In genomic region chr11:111910637-111911562, GRCh38 we compare ENCODE assay signal across 12 cellular contexts. TPM values are rescaled to one million over a fixed set of nuclear protein-coding genes. Genes with fewer than 3 reads are reported as not detected.
DNase-seq lines count a peak whose midpoint lies in the region; ATAC-seq, FAIRE-seq and TF ChIP-seq lines count a peak whose summit lies in the region.
"Had no signal": no experiment of that assay in that cellular context is flagged by ENCODE, and none has a peak within 500 bp of the region (broad histone marks: within the 10 kb centered on the region; RNA-seq: fewer than 3 reads in every experiment).

No MANE protein-coding gene starts in this region.

- no peaks in the 10 kb centered on the region for H4K20me1 ChIP-seq in keratinocyte (ENCODE audit: control insufficient read depth, extremely low read depth, insufficient read depth, low read length)

- no peaks in the 10 kb centered on the region for H3K36me3 Mint-ChIP-seq in Calu3 (ENCODE audit: insufficient read depth, unreplicated experiment)

- TF ChIP-seq CTCF in Calu3 (IDR thresholded peaks at IDR 0.05; ENCODE audit: unreplicated experiment) (no peak), breast epithelium (IDR thresholded peaks at IDR 0.05) (peak in 1 of 3 donors; percentile 10), keratinocyte (optimal IDR thresholded peaks at IDR 0.05 in 1 of 3, IDR thresholded peaks at IDR 0.05 in 1 of 3, conservative IDR thresholded peaks at IDR 0.05 in 1 of 3; ENCODE audit: extremely low read depth in 1 of 3, insufficient read depth in 2 of 3, low read length in 3 of 3) (no peak), sigmoid colon (IDR thresholded peaks at IDR 0.05) (no peak)

- H3K27ac ChIP-seq in breast epithelium (peak overlapping the region; percentile 96 to 97), keratinocyte (ENCODE audit: control insufficient read depth, insufficient read depth, low read length) (no peak overlapping the region), sigmoid colon (peak overlapping the region; percentile 96 to 100 (median 98))
- H3K27ac ChIP-seq: SJSA1 had no signal

- H3K9me1 ChIP-seq in keratinocyte (ENCODE audit: control insufficient read depth, extremely low read depth, insufficient read depth, low read length) = no peaks in the 10 kb centered on the region

- no TSS peak for BruUV-seq in Calu3 (replicated peaks; lab: Mats Ljungman, UMichigan)

- H3K9me3 Mint-ChIP-seq in Calu3 (ENCODE audit: low read depth, unreplicated experiment) = no peaks in the 10 kb centered on the region
- H3K9me3 Mint-ChIP-seq: CD4-positive, alpha-beta T cell; stimulated activated naive CD8-positive, alpha-beta T cell treated with anti-CD3 and anti-CD28 coated beads, Interleukin-15, Interleukin-2, amounts not matched to agents 100 ng/mL and 50 ng/mL, for 24 hours had no signal

- no peak for FAIRE-seq in keratinocyte (lab: Jason Lieb, UNC)

- H3K4me1 Mint-ChIP-seq in Calu3 (ENCODE audit: low read depth, unreplicated experiment) = peaks cover 11% of the 10 kb centered on the region

- DNase-seq in Calu3 = no peak
- peak in 1 of 2 donors; percentile 85 for DNase-seq in breast epithelium (ENCODE audit: low spot score in 2 of 2)
- DNase-seq in keratinocyte (ENCODE audit: low read depth, low spot score) = no peak
- DNase-seq in sigmoid colon = no peak
- DNase-seq in SKM-1 treated with dmso at 0.1 percent for 144 hours (lab: John Stamatoyannopoulos, UW; ENCODE audit: unreplicated experiment) = no peak
- no peak for DNase-seq in AML-193 (lab: John Stamatoyannopoulos, UW)
- DNase-seq: CD4-positive, alpha-beta T cell had no signal

- H3K36me3 ChIP-seq in breast epithelium = no peaks in the 10 kb centered on the region
- no peaks in the 10 kb centered on the region for H3K36me3 ChIP-seq in keratinocyte (ENCODE audit: control insufficient read depth in 2 of 2, extremely low read depth in 1 of 2, insufficient read depth in 2 of 2, low read length in 2 of 2)
- peaks cover 0 to 13% (median 9%) of the 10 kb centered on the region in 4 donors for H3K36me3 ChIP-seq in sigmoid colon
- H3K36me3 ChIP-seq: SJSA1 had no signal

- no peaks in the 10 kb centered on the region for H3K79me2 ChIP-seq in keratinocyte (ENCODE audit: control insufficient read depth, insufficient read depth, low read length)

- 61 to 71% methylated on average over 9 of the region's 9 CpGs for WGBS in sigmoid colon, 2 donors

- dilution Hi-C loops in keratinocyte (cut with MboI; ENCODE audit: extremely low pct_ligation_motif_present, low sequenced_read_pairs) = no loop called here

- H3K27me3 ChIP-seq in breast epithelium (no peaks in the 10 kb centered on the region), keratinocyte (ENCODE audit: control insufficient read depth, extremely low read depth, insufficient read depth, low read length) (peaks cover 3% of the 10 kb centered on the region), sigmoid colon (no peaks in the 10 kb centered on the region)
- H3K27me3 ChIP-seq: SJSA1 had no signal

- intact Hi-C loops in Calu3 (cut with micrococcal nuclease; ENCODE audit: unreplicated experiment) (no loop called here), breast epithelium (cut with DNase I; ENCODE audit: low total_unique reads) (no loop called here), sigmoid colon (cut with DNase I) (no loop called here)

- no peak overlapping the region for H3K4me3 Mint-ChIP-seq in Calu3 (ENCODE audit: low read depth, unreplicated experiment)
- H3K4me3 Mint-ChIP-seq: CD4-positive, alpha-beta T cell; stimulated activated naive CD8-positive, alpha-beta T cell treated with anti-CD3 and anti-CD28 coated beads, Interleukin-15, Interleukin-2, amounts not matched to agents 100 ng/mL and 50 ng/mL, for 24 hours had no signal

- H3K27ac Mint-ChIP-seq in Calu3 (ENCODE audit: unreplicated experiment) = peak overlapping the region; percentile 11
- H3K27ac Mint-ChIP-seq: CD4-positive, alpha-beta T cell; stimulated activated naive CD8-positive, alpha-beta T cell treated with anti-CD3 and anti-CD28 coated beads, Interleukin-15, Interleukin-2, amounts not matched to agents 100 ng/mL and 50 ng/mL, for 24 hours had no signal

- CTCF ChIA-PET in Calu3 (lab: Charles Lee) = no interaction called here

- peaks cover 8% of the 10 kb centered on the region for H3K27me3 Mint-ChIP-seq in Calu3 (ENCODE audit: unreplicated experiment)

- TF ChIP-seq POLR2A in breast epithelium (IDR thresholded peaks at IDR 0.05) (no peak), sigmoid colon (IDR thresholded peaks at IDR 0.05) (peak in 1 of 2 donors; percentile 22)

- peak overlapping the region; percentile 54 for H3K4me2 ChIP-seq in keratinocyte (ENCODE audit: control insufficient read depth, extremely low read depth, insufficient read depth, low read depth, low read length)

- TF ChIP-seq EP300 in sigmoid colon (IDR thresholded peaks at IDR 0.05) = peak in 1 of 4 donors; percentile 11

- H3K9me3 ChIP-seq in breast epithelium = no peaks in the 10 kb centered on the region
- H3K9me3 ChIP-seq in keratinocyte (ENCODE audit: control insufficient read depth, low read depth, low read length) = no peaks in the 10 kb centered on the region
- no peaks in the 10 kb centered on the region for H3K9me3 ChIP-seq in sigmoid colon
- H3K9me3 ChIP-seq: SJSA1 had no signal

- H3K9ac ChIP-seq in keratinocyte (ENCODE audit: control insufficient read depth, extremely low read depth, insufficient read depth, low read length) = no peak overlapping the region

- H2AFZ ChIP-seq in keratinocyte (ENCODE audit: control insufficient read depth, low read length) = no peak overlapping the region

- no peak for ATAC-seq in HG02623 (IDR thresholded peaks at IDR 0.05; ENCODE audit: unreplicated experiment)
- ATAC-seq in HG03469 (IDR thresholded peaks at IDR 0.05; ENCODE audit: unreplicated experiment) = no peak

- H3K4me1 ChIP-seq in breast epithelium (no peaks in the 10 kb centered on the region), keratinocyte (ENCODE audit: control insufficient read depth, extremely low read depth, insufficient read depth, low read length) (peaks cover 14% of the 10 kb centered on the region), sigmoid colon (peaks cover 0 to 39% (median 36%) of the 10 kb centered on the region in 4 donors)

- peak overlapping the region; percentile 61 to 78 (median 63) for H3K4me3 ChIP-seq in breast epithelium
- peak overlapping the region in 1 of 3 experiments; percentile 24 for H3K4me3 ChIP-seq in keratinocyte (ENCODE audit: control insufficient read depth in 2 of 3, extremely low read depth in 1 of 3, insufficient read depth in 2 of 3, low read depth in 1 of 3, low read length in 3 of 3)
- H3K4me3 ChIP-seq in sigmoid colon = peak overlapping the region; percentile 52 to 78 (median 73)
- H3K4me3 ChIP-seq: SJSA1 had no signal

RNA-seq across cellular contexts. Expression of gene CRYAB, which starts 0.7 kb away (rescaled TPM):
- total RNA-seq in Calu3 (2022) (0.66 and 1.9 TPM in 2 replicates), breast epithelium (100 to 1,000 TPM; 132 to 299 (median 271) TPM), sigmoid colon (100 to 1,000 TPM; 151 to 299 (median 225) TPM)
- polyA plus RNA-seq in keratinocyte (7.4 to 47.9 TPM (median 11.0 TPM) in 3 replicates), sigmoid colon (10 to 100 TPM; 25.0 to 99.7 (median 63.0) TPM)
- 264 TPM for polyA plus RNA-seq in keratinocyte (2011; ENCODE audit: low read depth)
- 61.4 and 90.5 TPM in 2 replicates for polyA plus RNA-seq in keratinocyte (2011; cell fraction: cytosol; rRNA removed)
- polyA plus RNA-seq in keratinocyte (2011; cell fraction: nucleus; rRNA removed) = 56.5 and 64.7 TPM in 2 replicates
- 11.6 and 2,032 TPM in 2 replicates for polyA plus RNA-seq in keratinocyte (2012; ENCODE audit: low replicate concordance)
- 2.3 to 18.6 TPM (median 15.9 TPM) in 3 replicates for polyA minus RNA-seq in keratinocyte
- polyA minus RNA-seq in keratinocyte (2011; cell fraction: cytosol; rRNA and poly(A)+ RNA removed) = 9.0 TPM
- 18.0 and 22.3 TPM in 2 replicates for polyA minus RNA-seq in keratinocyte (2011; cell fraction: nucleus; rRNA and poly(A)+ RNA removed)
- total RNA-seq: CD4-positive, alpha-beta T cell; endothelial cell of umbilical vein had no signal

RNA-seq across cellular contexts. Expression of gene HSPB2, which starts 1.6 kb away (rescaled TPM):
- not detected in 2 replicates for total RNA-seq in Calu3 (2022)
- total RNA-seq in breast epithelium = 1 to 10 TPM in 2 of 3 donors, under 1 TPM in 1; 0.98 to 2.1 (median 1.2) TPM
- 0.08 to 0.98 TPM (median 0.22 TPM) in 3 replicates for polyA plus RNA-seq in keratinocyte
- not detected for polyA plus RNA-seq in keratinocyte (2011; ENCODE audit: low read depth)
- 0.55 TPM in 1 of 2 replicates, not detected in the other for polyA plus RNA-seq in keratinocyte (2011; cell fraction: cytosol; rRNA removed)
- polyA plus RNA-seq in keratinocyte (2011; cell fraction: nucleus; rRNA removed) = 0.28 and 0.40 TPM in 2 replicates
- polyA plus RNA-seq in keratinocyte (2012; ENCODE audit: low replicate concordance) = 0.48 and 1.2 TPM in 2 replicates
- 0.63 TPM in 1 of 3 replicates, not detected in the others for polyA minus RNA-seq in keratinocyte
- polyA minus RNA-seq in keratinocyte (2011; cell fraction: cytosol; rRNA and poly(A)+ RNA removed) = not detected
- polyA minus RNA-seq in keratinocyte (2011; cell fraction: nucleus; rRNA and poly(A)+ RNA removed) = not detected in 2 replicates
- 1 to 10 TPM in 2 of 4 donors, under 1 TPM in 1, not detected in 1; 0.83 to 3.0 (median 1.4) TPM for total RNA-seq in sigmoid colon
- polyA plus RNA-seq in sigmoid colon = 10 to 100 TPM in 1 of 3 donors, 1 to 10 TPM in 1, under 1 TPM in 1; 0.69 to 11.4 (median 3.6) TPM
- total RNA-seq: CD4-positive, alpha-beta T cell; endothelial cell of umbilical vein; SJSA1 had no signal
- polyA plus RNA-seq: endothelial cell of umbilical vein had no signal

RNA-seq across cellular contexts. Expression of gene C11orf52, which starts 7.8 kb away (rescaled TPM):
- total RNA-seq in Calu3 (2022) (6.2 and 7.9 TPM in 2 replicates), breast epithelium (10 to 100 TPM in 2 of 3 donors, 1 to 10 TPM in 1; 7.5 to 40.5 (median 19.0) TPM), sigmoid colon (1 to 10 TPM in 1 of 4 donors, not detected in 3; 3.9 TPM)
- polyA plus RNA-seq in keratinocyte (2.9 to 5.5 TPM (median 3.5 TPM) in 3 replicates), sigmoid colon (10 to 100 TPM in 2 of 3 donors, 1 to 10 TPM in 1; 6.3 to 17.8 (median 16.8) TPM)
- polyA plus RNA-seq in keratinocyte (2011; ENCODE audit: low read depth) = 4.3 TPM
- 3.1 and 3.3 TPM in 2 replicates for polyA plus RNA-seq in keratinocyte (2011; cell fraction: cytosol; rRNA removed)
- 3.0 and 4.4 TPM in 2 replicates for polyA plus RNA-seq in keratinocyte (2011; cell fraction: nucleus; rRNA removed)
- polyA plus RNA-seq in keratinocyte (2012; ENCODE audit: low replicate concordance) = 2.7 and 7.3 TPM in 2 replicates
- polyA minus RNA-seq in keratinocyte = 0.58 to 4.4 TPM (median 0.89 TPM) in 3 replicates
- polyA minus RNA-seq in keratinocyte (2011; cell fraction: cytosol; rRNA and poly(A)+ RNA removed) = not detected
- polyA minus RNA-seq in keratinocyte (2011; cell fraction: nucleus; rRNA and poly(A)+ RNA removed) = 0.53 TPM in 1 of 2 replicates, not detected in the other
- total RNA-seq: CD4-positive, alpha-beta T cell; SJSA1 had no signal

RNA-seq across cellular contexts. Expression of gene DIXDC1, which starts 26.2 kb away (rescaled TPM):
- total RNA-seq in Calu3 (2022) = 2.6 and 2.9 TPM in 2 replicates
- 10 to 100 TPM; 38.9 to 53.9 (median 45.2) TPM for total RNA-seq in breast epithelium
- 5.9 to 13.2 TPM (median 7.8 TPM) in 3 replicates for polyA plus RNA-seq in keratinocyte
- polyA plus RNA-seq in keratinocyte (2011; ENCODE audit: low read depth) = 20.1 TPM
- polyA plus RNA-seq in keratinocyte (2011; cell fraction: cytosol; rRNA removed) = 11.0 and 15.2 TPM in 2 replicates
- polyA plus RNA-seq in keratinocyte (2011; cell fraction: nucleus; rRNA removed) = 11.4 and 12.8 TPM in 2 replicates
- polyA plus RNA-seq in keratinocyte (2012; ENCODE audit: low replicate concordance) = 4.3 and 6.6 TPM in 2 replicates
- polyA minus RNA-seq in keratinocyte = 3.8 to 17.6 TPM (median 10.7 TPM) in 3 replicates
- 14.0 TPM for polyA minus RNA-seq in keratinocyte (2011; cell fraction: cytosol; rRNA and poly(A)+ RNA removed)
- polyA minus RNA-seq in keratinocyte (2011; cell fraction: nucleus; rRNA and poly(A)+ RNA removed) = 13.1 and 24.3 TPM in 2 replicates
- 100 to 1,000 TPM in 2 of 4 donors, 10 to 100 TPM in 2; 92.7 to 105 (median 99.2) TPM for total RNA-seq in sigmoid colon
- polyA plus RNA-seq in sigmoid colon = 10 to 100 TPM in 1 of 3 donors, 1 to 10 TPM in 2; 2.3 to 12.0 (median 9.2) TPM

RNA-seq across cellular contexts. Expression of gene CFAP68, which starts 31.6 kb away (rescaled TPM):
- total RNA-seq in Calu3 (2022) (28.1 and 29.8 TPM in 2 replicates), breast epithelium (10 to 100 TPM; 29.6 to 35.1 (median 31.2) TPM), sigmoid colon (10 to 100 TPM in 3 of 4 donors, 1 to 10 TPM in 1; 9.1 to 44.3 (median 13.4) TPM)
- polyA plus RNA-seq in keratinocyte (33.0 to 63.8 TPM (median 58.9 TPM) in 3 replicates), sigmoid colon (10 to 100 TPM; 18.9 to 35.4 (median 23.4) TPM)
- polyA plus RNA-seq in keratinocyte (2011; ENCODE audit: low read depth) = 10.7 TPM
- polyA plus RNA-seq in keratinocyte (2011; cell fraction: cytosol; rRNA removed) = 47.9 and 77.0 TPM in 2 replicates
- 18.0 and 18.4 TPM in 2 replicates for polyA plus RNA-seq in keratinocyte (2011; cell fraction: nucleus; rRNA removed)
- 32.5 and 39.3 TPM in 2 replicates for polyA plus RNA-seq in keratinocyte (2012; ENCODE audit: low replicate concordance)
- 22.4 to 29.5 TPM (median 24.0 TPM) in 3 replicates for polyA minus RNA-seq in keratinocyte
- 5.4 TPM for polyA minus RNA-seq in keratinocyte (2011; cell fraction: cytosol; rRNA and poly(A)+ RNA removed)
- 3.4 and 9.5 TPM in 2 replicates for polyA minus RNA-seq in keratinocyte (2011; cell fraction: nucleus; rRNA and poly(A)+ RNA removed)

Comparison
In these comparisons a context has a peak if more than half of its experiments do, and no peak if none do; other contexts are left out.
1. RNA of gene CRYAB, which starts 0.7 kb away (total RNA-seq): 132 to 299 TPM in breast epithelium and 151 to 299 TPM in sigmoid colon; 0.66 to 1.9 TPM in Calu3; every median in the first group is over 10 times any median in the second.